Comparison of ENCODE assay signal across 8 cellular contexts in the genomic region with DNA sequence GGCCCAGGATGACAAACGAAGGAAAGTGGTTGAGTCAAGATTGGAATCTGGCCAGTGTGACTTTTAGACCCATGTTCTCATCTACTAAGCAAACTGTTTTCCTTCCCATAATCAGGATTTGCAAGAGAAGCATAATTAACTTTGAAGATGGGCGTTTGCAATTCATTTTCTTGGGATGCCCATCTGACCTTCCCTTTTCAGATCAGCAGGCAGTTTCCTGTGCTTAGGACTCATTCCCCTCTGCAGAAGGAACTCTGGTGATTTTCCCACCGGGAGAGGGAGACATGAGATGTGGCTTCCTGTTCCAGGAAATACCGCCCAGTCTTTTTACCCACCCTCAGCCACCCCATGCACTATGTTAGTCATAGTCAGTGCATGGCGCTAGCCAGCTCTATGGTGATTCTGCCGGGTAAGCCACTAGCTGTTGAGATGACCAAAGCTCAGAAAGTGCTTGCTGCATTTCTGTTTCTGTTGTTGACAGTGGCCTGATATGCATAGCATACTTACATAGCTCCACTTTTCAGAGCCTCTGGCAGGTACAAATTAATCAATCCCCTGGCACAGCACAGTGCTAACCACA.
DNase-seq lines count a peak whose midpoint lies in the region; ATAC-seq and TF ChIP-seq lines count a peak whose summit lies in the region.

No MANE protein-coding gene starts in this region.

- ATAC-seq in HG02588 (IDR thresholded peaks at IDR 0.05; ENCODE audit: unreplicated experiment) (no peak), GM18519 (IDR thresholded peaks at IDR 0.05; ENCODE audit: low FRiP score, unreplicated experiment) (no peak)

- peaks cover 29% of the 10 kb centered on the region for H3K36me3 Mint-ChIP-seq in nephron progenitor cell (ENCODE audit: low read depth)

- H3K27ac Mint-ChIP-seq in nephron progenitor cell, result peak overlapping the region; percentile 18

- no peak for TF ChIP-seq CTCF in nephron progenitor cell (IDR thresholded peaks at IDR 0.05)

- peaks cover 21% of the 10 kb centered on the region for H3K9me3 Mint-ChIP-seq in nephron progenitor cell

- peaks cover 60% of the 10 kb centered on the region for H3K4me1 Mint-ChIP-seq in nephron progenitor cell

- H3K4me3 Mint-ChIP-seq in nephron progenitor cell, result no peak overlapping the region

- peak; percentile 78 for DNase-seq in AG08396 (ENCODE audit: low spot score)
- DNase-seq in MV-4-11 (lab: John Stamatoyannopoulos, UW), result peak; percentile 58
- peak; percentile 75 to 96 for DNase-seq in dermis microvascular lymphatic vessel endothelial cell (ENCODE audit: low read depth in 2 of 2)
- DNase-seq in nephron progenitor cell, result no peak
- DNase-seq in hippocampal formation (lab: John Stamatoyannopoulos, UW), result no peak
- DNase-seq in NOMO-1 treated with DMSO at 0.1 percent for 48 hours (lab: John Stamatoyannopoulos, UW; ENCODE audit: unreplicated experiment), result no peak

- H3K27me3 Mint-ChIP-seq in nephron progenitor cell (ENCODE audit: low read depth, poor library complexity), result no peaks in the 10 kb centered on the region

Comparison
In these comparisons a context has a peak if more than half of its experiments do, and no peak if none do; other contexts are left out.
1. DNase-seq: peak in AG08396 (single experiment), MV-4-11 (single experiment) and dermis microvascular lymphatic vessel endothelial cell (2 of 2); none in nephron progenitor cell (single experiment), hippocampal formation (0 of 2) and NOMO-1 treated with DMSO at 0.1 percent for 48 hours (single experiment).